ENCODE assay signal across 11 cellular contexts in genomic region chr1:97145321-97145956, GRCh38.
DNase-seq lines count a peak whose midpoint lies in the region; ATAC-seq lines count a peak whose summit lies in the region.
"Had no signal": no experiment of that assay in that cellular context is flagged by ENCODE, and none has a peak within 500 bp of the region (broad histone marks: within the 10 kb centered on the region; RNA-seq: fewer than 3 reads in every experiment).

No MANE protein-coding gene starts in this region.

- DNase-seq in NCI-H2081 (lab: John Stamatoyannopoulos, UW) (peak; percentile 36 to 58), NCI-H2081 treated with DMSO at 0.1 percent for 48 hours (lab: John Stamatoyannopoulos, UW) (no peak), glomerular visceral epithelial cell (ENCODE audit: extremely low spot score) (peak; percentile 33), stromal cell of bone marrow (ENCODE audit: low read depth) (peak; percentile 88), NCI-H2029 (lab: John Stamatoyannopoulos, UW) (no peak)
- DNase-seq in stimulated activated CD4-positive, alpha-beta T cell treated with anti-CD3 and anti-CD28 coated beads, Interleukin-4, amount 100 ng/mL, for 1 hour = no peak
- DNase-seq: central memory CD4-positive, alpha-beta T cell; left cardiac atrium; trophoblast cell had no signal

- no peaks in the 10 kb centered on the region for H3K9me3 Mint-ChIP-seq in stimulated activated memory B cell treated with anti-CD40 and anti-IgM and Interleukin-4, amounts not matched to agents 10 μg/mL and 1 μg/mL and 100 μg/mL, for 72 hours

- H3K4me3 Mint-ChIP-seq in stimulated activated memory B cell treated with anti-CD40 and anti-IgM and Interleukin-4, amounts not matched to agents 10 μg/mL and 1 μg/mL and 100 μg/mL, for 72 hours = no peak overlapping the region

- ATAC-seq in stimulated activated memory B cell treated with anti-CD40 and anti-IgM and Interleukin-4, amounts not matched to agents 10 μg/mL and 1 μg/mL and 100 μg/mL, for 72 hours = no peak

- no peak overlapping the region for H3K27ac Mint-ChIP-seq in stimulated activated memory B cell treated with anti-CD40 and anti-IgM and Interleukin-4, amounts not matched to agents 10 μg/mL and 1 μg/mL and 100 μg/mL, for 72 hours

- no peaks in the 10 kb centered on the region for H3K4me1 Mint-ChIP-seq in stimulated activated memory B cell treated with anti-CD40 and anti-IgM and Interleukin-4, amounts not matched to agents 10 μg/mL and 1 μg/mL and 100 μg/mL, for 72 hours

- no peaks in the 10 kb centered on the region for H3K36me3 Mint-ChIP-seq in stimulated activated memory B cell treated with anti-CD40 and anti-IgM and Interleukin-4, amounts not matched to agents 10 μg/mL and 1 μg/mL and 100 μg/mL, for 72 hours

- no peaks in the 10 kb centered on the region for H3K27me3 Mint-ChIP-seq in stimulated activated memory B cell treated with anti-CD40 and anti-IgM and Interleukin-4, amounts not matched to agents 10 μg/mL and 1 μg/mL and 100 μg/mL, for 72 hours

- peak overlapping the region; percentile 7 for H3K27ac ChIP-seq in angular gyrus (ENCODE audit: low read depth, low read length)

Comparison
In these comparisons a context has a peak if more than half of its experiments do, and no peak if none do; other contexts are left out.
1. DNase-seq: peak in NCI-H2081 (2 of 2), glomerular visceral epithelial cell (single experiment) and stromal cell of bone marrow (single experiment); none in NCI-H2081 treated with DMSO at 0.1 percent for 48 hours (single experiment), stimulated activated CD4-positive, alpha-beta T cell treated with anti-CD3 and anti-CD28 coated beads, Interleukin-4, amount 100 ng/mL, for 1 hour (single experiment) and NCI-H2029 (single experiment).